Comparison of ENCODE assay signal across 1 cellular context in genomic region chr3:65619391-65620298, GRCh38.
TF ChIP-seq lines count a peak whose summit lies in the region.

No MANE protein-coding gene starts in this region.

TF ChIP-seq in HEK293, 187 proteins besides CTCF, POLR2A, EP300 and RAD21 (continued from another document and continues in another):
- TF ChIP-seq PRDM1 (tag by site-specific recombination; IDR thresholded peaks at IDR 0.05) (0 out of 2 replicates have a peak, but pooled peaks have one; percentile 17), ZNF768 (tag by site-specific recombination; IDR thresholded peaks at IDR 0.05) (no peak), MZF1 (tag by site-specific recombination; IDR thresholded peaks at IDR 0.05; ENCODE audit: borderline replicate concordance) (peak; percentile 88), ZBTB17 (tag by site-specific recombination; IDR thresholded peaks at IDR 0.05) (peak; percentile 84), ZFP37 (tag by site-specific recombination; IDR thresholded peaks at IDR 0.05) (no peak), ZNF221 (tag by site-specific recombination; IDR thresholded peaks at IDR 0.05; ENCODE audit: borderline replicate concordance) (no peak), ZNF623 (tag by site-specific recombination; IDR thresholded peaks at IDR 0.05) (no peak), ZNF488 (tag by site-specific recombination; IDR thresholded peaks at IDR 0.05) (no peak), ZBTB26 (tag by site-specific recombination; optimal IDR thresholded peaks at IDR 0.05) (no peak), ZNF274 (IDR thresholded peaks at IDR 0.05; ENCODE audit: low read length) (no peak), ZNF274 (tag by site-specific recombination; IDR thresholded peaks at IDR 0.05; ENCODE audit: borderline replicate concordance) (no peak), ZNF677 (tag by site-specific recombination; IDR thresholded peaks at IDR 0.05) (no peak), ZNF629 (tag by site-specific recombination; IDR thresholded peaks at IDR 0.05) (peak; percentile 85), TCF7L2 (IDR thresholded peaks at IDR 0.05; ENCODE audit: borderline replicate concordance, low read depth, low read length) (no peak), ZNF18 (tag by site-specific recombination; IDR thresholded peaks at IDR 0.05) (no peak), ZFP69B (tag by site-specific recombination; IDR thresholded peaks at IDR 0.05) (no peak; the same call in 1 of the 2 replicates), GLIS1 (tag by site-specific recombination; IDR thresholded peaks at IDR 0.05) (no peak), ZXDB (tag by site-specific recombination; IDR thresholded peaks at IDR 0.05) (peak; percentile 48; the same call in 1 of the 2 replicates), MEIS1 (CRISPR knock-in tag; IDR thresholded peaks at IDR 0.05; ENCODE audit: borderline replicate concordance) (no peak), YY2 (tag by site-specific recombination; IDR thresholded peaks at IDR 0.05) (no peak), ZNF292 (tag by site-specific recombination; IDR thresholded peaks at IDR 0.05; ENCODE audit: borderline replicate concordance, low read depth) (no peak), ZNF610 (tag by site-specific recombination; IDR thresholded peaks at IDR 0.05; ENCODE audit: borderline replicate concordance) (no peak), WT1 (tag by site-specific recombination; IDR thresholded peaks at IDR 0.05) (no peak), PRDM6 (tag by site-specific recombination; IDR thresholded peaks at IDR 0.05) (no peak), KLF10 (tag by site-specific recombination; IDR thresholded peaks at IDR 0.05) (no peak), KLF7 (tag by site-specific recombination; IDR thresholded peaks at IDR 0.05; ENCODE audit: borderline replicate concordance) (no peak), ZNF449 (tag by site-specific recombination; IDR thresholded peaks at IDR 0.05) (no peak), ZNF140 (tag by site-specific recombination; IDR thresholded peaks at IDR 0.05) (no peak), OVOL3 (tag by site-specific recombination; IDR thresholded peaks at IDR 0.05) (no peak), ZNF416 (tag by site-specific recombination; IDR thresholded peaks at IDR 0.05) (no peak), ZNF426 (tag by site-specific recombination; IDR thresholded peaks at IDR 0.05) (no peak), ZFP3 (tag by site-specific recombination; IDR thresholded peaks at IDR 0.05; ENCODE audit: low read depth) (no peak), ZIC2 (tag by site-specific recombination; IDR thresholded peaks at IDR 0.05) (no peak), ZNF280D (tag by site-specific recombination; IDR thresholded peaks at IDR 0.05) (no peak), ZBTB21 (tag by site-specific recombination; IDR thresholded peaks at IDR 0.05) (peak; percentile 48), FEZF1 (tag by site-specific recombination; IDR thresholded peaks at IDR 0.05) (0 out of 2 replicates have a peak, but pooled peaks have one; percentile 27), ZNF830 (tag by site-specific recombination; IDR thresholded peaks at IDR 0.05; ENCODE audit: low read depth) (no peak), OSR2 (tag by site-specific recombination; IDR thresholded peaks at IDR 0.05) (peak; percentile 57), EGR2 (tag by site-specific recombination; IDR thresholded peaks at IDR 0.05; ENCODE audit: low read depth) (no peak), ZNF692 (tag by site-specific recombination; IDR thresholded peaks at IDR 0.05) (peak; percentile 43; the same call in 1 of the 2 replicates), ZNF214 (tag by site-specific recombination; IDR thresholded peaks at IDR 0.05; ENCODE audit: borderline replicate concordance) (no peak), ZNF138 (tag by site-specific recombination; IDR thresholded peaks at IDR 0.05; ENCODE audit: borderline replicate concordance) (no peak), ZNF645 (tag by site-specific recombination; IDR thresholded peaks at IDR 0.05) (no peak), ZNF202 (tag by site-specific recombination; IDR thresholded peaks at IDR 0.05; ENCODE audit: borderline replicate concordance) (no peak), ATF2 (tag by site-specific recombination; IDR thresholded peaks at IDR 0.05; ENCODE audit: low read depth) (peak; percentile 96), ZBTB48 (tag by site-specific recombination; IDR thresholded peaks at IDR 0.05) (no peak), YY1 (tag by site-specific recombination; IDR thresholded peaks at IDR 0.05) (no peak), SCRT1 (tag by site-specific recombination; IDR thresholded peaks at IDR 0.05; ENCODE audit: borderline replicate concordance) (peak; percentile 68; the same call in 1 of the 2 replicates), ZNF394 (tag by site-specific recombination; IDR thresholded peaks at IDR 0.05; ENCODE audit: borderline replicate concordance) (no peak; the same call in 1 of the 2 replicates), ZNF121 (tag by site-specific recombination; IDR thresholded peaks at IDR 0.05) (no peak), ZNF362 (tag by site-specific recombination; IDR thresholded peaks at IDR 0.05) (no peak), ZNF248 (tag by site-specific recombination; IDR thresholded peaks at IDR 0.05) (no peak), ZNF501 (tag by site-specific recombination; IDR thresholded peaks at IDR 0.05) (0 out of 2 replicates have a peak, but pooled peaks have one; percentile 48), ZNF843 (tag by site-specific recombination; IDR thresholded peaks at IDR 0.05) (peak; percentile 50; the same call in 1 of the 2 replicates), ZSCAN30 (tag by site-specific recombination; IDR thresholded peaks at IDR 0.05) (no peak; the same call in 1 of the 2 replicates)
